ENCODE assay signal across 8 cellular contexts in genomic region chr21:43361493-43362296, GRCh38.
A peak's percentile ranks its signal among the peaks of the same experiment; 100 is the strongest.
DNase-seq lines count a peak whose midpoint lies in the region; ATAC-seq and TF ChIP-seq lines count a peak whose summit lies in the region.

No MANE protein-coding gene starts in this region.

- peak overlapping the region; percentile 86 for H3K4me3 Mint-ChIP-seq in HFFc6

- peak overlapping the region; percentile 32 for H3K4me3 ChIP-seq in choroid plexus epithelial cell (ENCODE audit: low read depth, low read length)
- H3K4me3 ChIP-seq in mucosa of stomach (ENCODE audit: low read length) = no peak overlapping the region
- H3K4me3 ChIP-seq in upper lobe of right lung = peak overlapping the region; percentile 31

- H3K36me3 ChIP-seq in mucosa of stomach (ENCODE audit: control insufficient read depth, insufficient read depth, low read length) (no peaks in the 10 kb centered on the region), upper lobe of right lung (no peaks in the 10 kb centered on the region)

- H3K9me3 Mint-ChIP-seq in HFFc6 = no peaks in the 10 kb centered on the region

- no peaks in the 10 kb centered on the region for H3K9me3 ChIP-seq in mucosa of stomach (ENCODE audit: control insufficient read depth, low read length)
- no peaks in the 10 kb centered on the region for H3K9me3 ChIP-seq in upper lobe of right lung

- peak; percentile 26 for ATAC-seq in upper lobe of right lung

- peaks cover 4% of the 10 kb centered on the region; the same call in 1 of the 2 replicates for H3K27me3 Mint-ChIP-seq in HFFc6 (ENCODE audit: insufficient read depth)

- DNase-seq in EH (ENCODE audit: low read depth) (peak; percentile 93), HFFc6 (peak; percentile 69), T-helper 2 cell (peak in 3 of 5 experiments; percentile 32 to 72 (median 53)), choroid plexus epithelial cell (ENCODE audit: low read depth) (peak; percentile 76), upper lobe of right lung (no peak), NCI-H1048 (lab: John Stamatoyannopoulos, UW) (no peak)
- DNase-seq in NK-92 treated with Interleukin-12 subunit alpha and Interleukin-12 subunit beta, amount 100 ng/mL, for 24 hours (lab: John Stamatoyannopoulos, UW) = no peak

- peak overlapping the region; percentile 34 for H3K9ac ChIP-seq in mucosa of stomach (ENCODE audit: low read length)

- H3K27ac Mint-ChIP-seq in HFFc6 = peak overlapping the region; percentile 96

- H3K27me3 ChIP-seq in mucosa of stomach (ENCODE audit: control insufficient read depth, insufficient read depth, low read length) (peaks cover 5% of the 10 kb centered on the region), upper lobe of right lung (no peaks in the 10 kb centered on the region)

- H3K4me1 ChIP-seq in mucosa of stomach (ENCODE audit: control insufficient read depth, insufficient read depth, low read length) (peaks cover 8% of the 10 kb centered on the region), upper lobe of right lung (peaks cover 14% of the 10 kb centered on the region)

- TF ChIP-seq CTCF in HFFc6 (IDR thresholded peaks at IDR 0.05) = no peak
- TF ChIP-seq CTCF in choroid plexus epithelial cell (conservative IDR thresholded peaks at IDR 0.05; ENCODE audit: low read depth, low read length) = no peak
- no peak for TF ChIP-seq CTCF in upper lobe of right lung (IDR thresholded peaks at IDR 0.05)

- peak overlapping the region; percentile 83 for H3K27ac ChIP-seq in upper lobe of right lung

- H3K36me3 Mint-ChIP-seq in HFFc6 (ENCODE audit: low read depth) = no peaks in the 10 kb centered on the region

- H3K4me1 Mint-ChIP-seq in HFFc6 (ENCODE audit: low read depth) = peaks cover 23% of the 10 kb centered on the region

- intact Hi-C loops in upper lobe of right lung (cut with DNase I) = no loop called here

Comparison
In these comparisons a context has a peak if more than half of its experiments do, and no peak if none do; other contexts are left out.
1. DNase-seq: peak in EH (single experiment), HFFc6 (single experiment), T-helper 2 cell (3 of 5) and choroid plexus epithelial cell (single experiment); none in upper lobe of right lung (single experiment), NCI-H1048 (single experiment) and NK-92 treated with Interleukin-12 subunit alpha and Interleukin-12 subunit beta, amount 100 ng/mL, for 24 hours (single experiment).